Comparison of ENCODE assay signal across 24 cellular contexts in genomic region chr4:110335399-110335798, GRCh38.
"Had no signal": no experiment of that assay in that cellular context is flagged by ENCODE, and none has a peak within 500 bp of the region (broad histone marks: within the 10 kb centered on the region; RNA-seq: fewer than 3 reads in every experiment).

No MANE protein-coding gene starts in this region.

- H3K4me3 ChIP-seq: pancreas, psoas muscle, right lobe of liver, sigmoid colon, stomach, thoracic aorta, thyroid gland, tibial nerve, upper lobe of right lung, vagina had no signal

- FAIRE-seq: pancreas, small intestine had no signal

- H3K36me3 ChIP-seq: neutrophil, pancreas, right lobe of liver, sigmoid colon, stomach, thoracic aorta, thyroid gland, tibial nerve, upper lobe of right lung, vagina had no signal

- ATAC-seq: naive thymus-derived CD8-positive, alpha-beta T cell; natural killer cell treated with Interleukin-12 subunit alpha and Interleukin-12 subunit beta and Interleukin-15 and Interleukin-18, amount 100 ng/mL, for 72 hours; pancreas; psoas muscle; right cardiac atrium; right lobe of liver; stimulated activated effector memory CD8-positive, alpha-beta T cell treated with anti-CD3 and anti-CD28 coated beads, Interleukin-12 subunit alpha, Interleukin-12 subunit beta, amount 100 ng/mL, for 72 hours; stimulated activated naive B cell treated with anti-CD40 and anti-IgM and Interleukin-4, amounts not matched to agents 10 μg/mL and 1 μg/mL and 100 μg/mL, for 72 hours; upper lobe of right lung had no signal

- H3K27me3 ChIP-seq: neutrophil, right lobe of liver, sigmoid colon, stomach, thyroid gland, tibial nerve, upper lobe of right lung, vagina had no signal

- H3K4me1 ChIP-seq: pancreas, psoas muscle, right lobe of liver, sigmoid colon, stomach, thyroid gland, tibial nerve, upper lobe of right lung, vagina had no signal

- H3K27ac ChIP-seq: neutrophil, pancreas, psoas muscle, right lobe of liver, sigmoid colon, stomach, thoracic aorta, thyroid gland, tibial nerve, upper lobe of right lung, vagina had no signal

- DNase-seq: naive thymus-derived CD8-positive, alpha-beta T cell; nephron progenitor cell; nucleus accumbens; pancreas; psoas muscle; right cardiac atrium; right lobe of liver; sigmoid colon; small intestine; stimulated activated CD4-positive, alpha-beta T cell treated with anti-CD3 and anti-CD28 coated beads, Interleukin-15, amount 100 ng/mL, for 24 hours; stimulated activated CD4-positive, alpha-beta T cell treated with anti-CD3 and anti-CD28 coated beads, Interleukin-2, amount 100 ng/mL, for 24 hours; stimulated activated CD4-positive, alpha-beta T cell treated with anti-CD3 and anti-CD28 coated beads, Interleukin-2, amount 100 ng/mL, for 48 hours; stimulated activated CD4-positive, alpha-beta T cell treated with anti-CD3 and anti-CD28 coated beads, Interleukin-4, amount 100 ng/mL, for 24 hours; stimulated activated naive B cell treated with anti-CD40 and anti-IgM and Interleukin-4, amounts not matched to agents 10 μg/mL and 1 μg/mL and 100 μg/mL, for 72 hours; stimulated activated naive CD4-positive, alpha-beta T cell treated with Interleukin-2 at 50 U/mL for 16 hours; stomach; thyroid gland; upper lobe of right lung had no signal

- H3K9me3 ChIP-seq: neutrophil, pancreas, psoas muscle, right lobe of liver, sigmoid colon, stomach, thoracic aorta, thyroid gland, tibial nerve, upper lobe of right lung, vagina had no signal
